1 cellular context compared by ENCODE assay signal in the genomic region with DNA sequence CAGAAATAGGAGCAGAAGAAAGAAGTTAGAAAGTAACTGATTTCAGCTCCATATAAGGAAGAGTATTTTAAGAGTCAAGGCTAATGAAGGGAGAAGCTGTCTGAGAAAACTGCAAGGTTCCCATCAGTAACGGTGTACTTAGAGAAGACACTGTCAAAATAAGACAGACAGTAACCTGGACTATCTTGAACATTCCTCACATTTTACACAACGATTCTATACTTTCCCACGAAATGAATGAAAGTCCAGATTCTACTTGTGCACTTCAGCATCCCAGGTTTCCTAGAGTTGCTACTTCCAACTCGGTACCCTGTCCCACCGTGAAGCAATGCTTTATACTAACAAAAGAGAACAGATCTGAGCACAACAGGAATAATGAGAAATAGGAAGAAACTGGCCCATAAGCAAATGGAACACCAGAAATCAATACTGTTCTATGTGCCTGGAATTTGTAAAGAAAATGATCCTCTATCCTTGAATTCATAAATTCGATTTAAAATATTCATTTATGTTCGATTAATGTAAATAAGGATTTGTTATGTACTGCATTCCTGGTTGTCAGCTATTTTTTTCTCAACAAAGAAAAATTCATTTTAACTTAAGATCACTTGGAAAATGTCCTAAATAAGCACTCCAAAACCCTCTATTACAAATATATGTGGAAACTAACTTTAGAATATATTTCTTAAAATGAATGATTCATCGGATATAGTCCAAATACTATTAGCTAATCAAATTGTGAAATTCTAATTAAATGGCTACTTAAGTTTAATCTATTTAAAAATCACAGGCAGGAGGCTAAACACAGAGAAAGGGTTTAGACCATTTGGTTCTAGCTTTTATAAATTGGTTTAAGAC.
TF ChIP-seq lines count a peak whose summit lies in the region.

No MANE protein-coding gene starts in this region.

TF ChIP-seq in IMR-90, 13 proteins besides CTCF, POLR2A, EP300 and RAD21 (continued from another document):
- TF ChIP-seq MAZ (IDR thresholded peaks at IDR 0.05; ENCODE audit: borderline replicate concordance, low read depth, low read length) (no peak), MXI1 (IDR thresholded peaks at IDR 0.05; ENCODE audit: borderline replicate concordance, low read depth, low read length) (no peak), CHD1 (IDR thresholded peaks at IDR 0.05; ENCODE audit: low read depth, low read length) (no peak), FOS (IDR thresholded peaks at IDR 0.05; ENCODE audit: low read depth, low read length) (no peak), MAFK (IDR thresholded peaks at IDR 0.05; ENCODE audit: low read depth, low read length) (no peak), BHLHE40 (IDR thresholded peaks at IDR 0.05; ENCODE audit: low read depth, low read length) (no peak), SMC3 (IDR thresholded peaks at IDR 0.05; ENCODE audit: low read depth, low read length) (no peak), CEBPB (IDR thresholded peaks at IDR 0.05; ENCODE audit: low read depth, low read length) (no peak)
- TF ChIP-seq, protein P1, sequence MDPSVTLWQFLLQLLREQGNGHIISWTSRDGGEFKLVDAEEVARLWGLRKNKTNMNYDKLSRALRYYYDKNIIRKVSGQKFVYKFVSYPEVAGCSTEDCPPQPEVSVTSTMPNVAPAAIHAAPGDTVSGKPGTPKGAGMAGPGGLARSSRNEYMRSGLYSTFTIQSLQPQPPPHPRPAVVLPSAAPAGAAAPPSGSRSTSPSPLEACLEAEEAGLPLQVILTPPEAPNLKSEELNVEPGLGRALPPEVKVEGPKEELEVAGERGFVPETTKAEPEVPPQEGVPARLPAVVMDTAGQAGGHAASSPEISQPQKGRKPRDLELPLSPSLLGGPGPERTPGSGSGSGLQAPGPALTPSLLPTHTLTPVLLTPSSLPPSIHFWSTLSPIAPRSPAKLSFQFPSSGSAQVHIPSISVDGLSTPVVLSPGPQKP (IDR thresholded peaks at IDR 0.05; ENCODE audit: borderline replicate concordance, low read depth, low read length) = no peak
- TF ChIP-seq, protein P2, sequence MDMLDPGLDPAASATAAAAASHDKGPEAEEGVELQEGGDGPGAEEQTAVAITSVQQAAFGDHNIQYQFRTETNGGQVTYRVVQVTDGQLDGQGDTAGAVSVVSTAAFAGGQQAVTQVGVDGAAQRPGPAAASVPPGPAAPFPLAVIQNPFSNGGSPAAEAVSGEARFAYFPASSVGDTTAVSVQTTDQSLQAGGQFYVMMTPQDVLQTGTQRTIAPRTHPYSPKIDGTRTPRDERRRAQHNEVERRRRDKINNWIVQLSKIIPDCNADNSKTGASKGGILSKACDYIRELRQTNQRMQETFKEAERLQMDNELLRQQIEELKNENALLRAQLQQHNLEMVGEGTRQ (IDR thresholded peaks at IDR 0.05; ENCODE audit: low read depth, low read length) = no peak
